Comparison of ENCODE assay signal across 15 cellular contexts in the genomic region with DNA sequence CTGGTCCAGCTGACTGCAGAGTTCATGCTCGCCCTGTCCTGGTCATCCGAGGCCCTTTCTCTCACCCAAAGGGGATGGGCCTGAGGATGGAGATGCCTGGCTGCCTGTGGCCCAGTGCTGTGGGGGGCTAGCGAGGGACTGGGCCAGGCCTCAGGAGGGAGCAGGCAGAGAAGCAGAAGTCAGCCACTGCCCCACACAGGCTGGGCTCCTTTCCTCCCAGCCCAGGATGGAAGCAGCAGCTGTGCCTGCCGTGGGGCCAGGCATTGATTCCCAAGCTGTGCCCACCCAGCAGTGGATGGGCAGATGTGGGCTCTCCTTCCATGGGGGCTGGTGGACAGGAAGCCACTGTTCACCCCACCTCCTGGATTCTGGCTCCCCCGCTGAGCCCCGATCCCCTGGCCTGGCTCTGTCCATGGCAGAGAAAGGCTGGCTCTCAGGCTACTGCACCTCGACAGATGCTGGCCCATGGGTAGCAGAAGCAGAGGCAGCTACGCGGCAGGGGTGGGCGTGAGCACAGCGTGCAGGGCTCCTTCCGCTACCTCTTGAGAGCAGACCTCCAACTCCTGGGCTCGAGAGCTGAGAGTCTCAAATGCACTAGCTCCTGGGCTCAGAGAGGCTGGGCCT. TPM values are rescaled to one million over a fixed set of nuclear protein-coding genes. Genes with fewer than 3 reads are reported as not detected.
DNase-seq lines count a peak whose midpoint lies in the region; ATAC-seq, FAIRE-seq and TF ChIP-seq lines count a peak whose summit lies in the region.
"Had no signal": no experiment of that assay in that cellular context is flagged by ENCODE, and none has a peak within 500 bp of the region (broad histone marks: within the 10 kb centered on the region; RNA-seq: fewer than 3 reads in every experiment).

No MANE protein-coding gene starts in this region.

- H3K36me3 Mint-ChIP-seq in activated CD8-positive, alpha-beta T cell treated with anti-CD3 and anti-CD28 coated beads, Interleukin-2, amount 10 ng/mL, durations not matched to agents 7 days and 5 days (ENCODE audit: low read depth), result peaks cover 83% of the 10 kb centered on the region

- peaks cover 16% of the 10 kb centered on the region for H3K4me1 Mint-ChIP-seq in activated CD8-positive, alpha-beta T cell treated with anti-CD3 and anti-CD28 coated beads, Interleukin-2, amount 10 ng/mL, durations not matched to agents 7 days and 5 days (ENCODE audit: low read depth)

- intact Hi-C loops in HepG2 (cut with micrococcal nuclease; ENCODE audit: unreplicated experiment) (no loop called here), transverse colon (cut with DNase I; ENCODE audit: low total_unique reads) (no loop called here)

- CTCF ChIA-PET in activated CD8-positive, alpha-beta T cell treated with anti-CD3 and anti-CD28 coated beads, Interleukin-2, amount 10 ng/mL, durations not matched to agents 7 days and 5 days (lab: Charles Lee), result no interaction called here
- CTCF ChIA-PET in HepG2 (lab: Yijun Ruan, JAX; ENCODE audit: low intra/inter-chr PET ratio, low total read pairs), result no interaction called here

- H3K9ac ChIP-seq in HepG2 (ENCODE audit: insufficient read depth, low read depth, low read length), result no peak overlapping the region
- H3K9ac ChIP-seq: GM23248 had no signal

- ATAC-seq in activated CD8-positive, alpha-beta T cell treated with anti-CD3 and anti-CD28 coated beads, Interleukin-2, amount 10 ng/mL, durations not matched to agents 7 days and 5 days, result no peak
- no peak for ATAC-seq in HepG2
- no peak for ATAC-seq in HG02642 (IDR thresholded peaks at IDR 0.05; ENCODE audit: poor library complexity, unreplicated experiment)
- ATAC-seq: left lung had no signal

- 30% methylated on average over 2 of the region's 13 CpGs for WGBS in HepG2 (ENCODE audit: low lambda C conversion rate)
- 95% methylated on average over 11 of the region's 13 CpGs; no CpG with 5 or more reads in 1 of the 2 donors for WGBS in transverse colon (ENCODE audit: low coverage in 1 of 2), 2 donors

- BruUV-seq in HepG2 (replicated peaks; lab: Mats Ljungman, UMichigan), result no TSS peak

- H3K4me3 ChIP-seq in HepG2 (replicated peaks in 1 of 3; ENCODE audit: insufficient read depth in 1 of 3, low read depth in 2 of 3, low read length in 3 of 3), result no peak overlapping the region
- H3K4me3 ChIP-seq in transverse colon, result no peak overlapping the region
- H3K4me3 ChIP-seq: GM23248, left lung, tibial nerve had no signal

- no peaks in the 10 kb centered on the region for H3K9me3 Mint-ChIP-seq in activated CD8-positive, alpha-beta T cell treated with anti-CD3 and anti-CD28 coated beads, Interleukin-2, amount 10 ng/mL, durations not matched to agents 7 days and 5 days (ENCODE audit: insufficient read depth)
- H3K9me3 Mint-ChIP-seq: naive B cell had no signal

- no peak for TF ChIP-seq POLR2A in HepG2 (IDR thresholded peaks at IDR 0.05; ENCODE audit: insufficient read depth in 1 of 2, low read depth in 2 of 2, low read length in 2 of 2)
- no peak for TF ChIP-seq POLR2A in transverse colon (IDR thresholded peaks at IDR 0.05)

- no peak overlapping the region for H3K4me2 ChIP-seq in HepG2 (ENCODE audit: low read depth, low read length)

- H2AFZ ChIP-seq in HepG2 (ENCODE audit: low read length), result no peak overlapping the region
- H2AFZ ChIP-seq: GM23248 had no signal

- H3K9me3 ChIP-seq in HepG2 (ENCODE audit: low read length), result no peaks in the 10 kb centered on the region
- H3K9me3 ChIP-seq in transverse colon, result no peaks in the 10 kb centered on the region
- H3K9me3 ChIP-seq: left lung, tibial nerve had no signal

- no peak overlapping the region for H3K4me3 Mint-ChIP-seq in activated CD8-positive, alpha-beta T cell treated with anti-CD3 and anti-CD28 coated beads, Interleukin-2, amount 10 ng/mL, durations not matched to agents 7 days and 5 days
- H3K4me3 Mint-ChIP-seq: naive B cell had no signal

- H3K27me3 Mint-ChIP-seq in activated CD8-positive, alpha-beta T cell treated with anti-CD3 and anti-CD28 coated beads, Interleukin-2, amount 10 ng/mL, durations not matched to agents 7 days and 5 days (ENCODE audit: low read depth), result no peaks in the 10 kb centered on the region
- H3K27me3 Mint-ChIP-seq: naive B cell had no signal

- in situ Hi-C loops in HepG2 (cut with HindIII; ENCODE audit: extremely low pct_ligation_motif_present, low pct_unique_long_range_greater_than_20kb), result loop anchor here (5.0 kb wide), 1 partner anchor 58 kb away; no protein-coding TSS in a partner anchor
- in situ Hi-C loops in transverse colon (cut with MboI; ENCODE audit: low pct_ligation_motif_present in 1 of 4, low pct_unique_long_range_greater_than_20kb in 1 of 4, low sequenced_read_pairs in 3 of 4), result loop anchor here in 1 of 4 donors (10.0 kb wide), 1 partner anchor 51 kb away; no protein-coding TSS in a partner anchor

- no peak overlapping the region for H3K27ac Mint-ChIP-seq in activated CD8-positive, alpha-beta T cell treated with anti-CD3 and anti-CD28 coated beads, Interleukin-2, amount 10 ng/mL, durations not matched to agents 7 days and 5 days

- no peak for TF ChIP-seq RAD21 in HepG2 (CRISPR knock-in tag; IDR thresholded peaks at IDR 0.05)

- no peaks in the 10 kb centered on the region for H4K20me1 ChIP-seq in HepG2 (ENCODE audit: insufficient read depth, low read length)

- H3K4me1 ChIP-seq in HepG2 (ENCODE audit: insufficient read depth, low read length) (peaks cover 20% of the 10 kb centered on the region), transverse colon (peaks cover 0 to 10% (median 0%) of the 10 kb centered on the region in 4 donors)
- H3K4me1 ChIP-seq: tibial nerve had no signal

- POLR2A ChIA-PET in activated CD8-positive, alpha-beta T cell treated with anti-CD3 and anti-CD28 coated beads, Interleukin-2, amount 10 ng/mL, durations not matched to agents 7 days and 5 days (lab: Charles Lee), result no interaction called here
- POLR2A ChIA-PET in HepG2 (lab: Yijun Ruan, JAX), result no interaction called here

- H3K27me3 ChIP-seq in HepG2 (ENCODE audit: control insufficient read depth in 1 of 2, insufficient read depth in 2 of 2, low read length in 2 of 2) (peaks cover 1% of the 10 kb centered on the region in 2 experiments; a peak in 3 of 5 replicates), transverse colon (no peaks in the 10 kb centered on the region)

- H3K27ac ChIP-seq in HepG2 (ENCODE audit: extremely low read length, insufficient read depth, low read length) (no peak overlapping the region), transverse colon (no peak overlapping the region)
- H3K27ac ChIP-seq: GM23248, left lung, tibial nerve had no signal

- peak; percentile 1 for DNase-seq in activated naive CD4-positive, alpha-beta T cell treated with Interleukin-2 at 50 U/mL for 16 hours
- DNase-seq in activated naive CD4-positive, alpha-beta T cell (lab: John Stamatoyannopoulos, UW), result no peak
- DNase-seq in activated CD8-positive, alpha-beta T cell treated with anti-CD3 and anti-CD28 coated beads, Interleukin-2, amount 10 ng/mL, durations not matched to agents 7 days and 5 days, result peak; percentile 20
- DNase-seq in HepG2 (ENCODE audit: low spot score) (no peak), transverse colon (peak; percentile 5), KG1 (lab: John Stamatoyannopoulos, UW) (no peak), superior temporal gyrus (ENCODE audit: extremely low spot score) (no peak)
- DNase-seq: activated gamma-delta T cell treated with Interleukin-2 at 50 U/mL for 16 hours, GM23248, hypothalamus, naive B cell, SHP77 treated with DMSO at 0.1 percent for 48 hours had no signal

- TF ChIP-seq EP300 in HepG2 (IDR thresholded peaks at IDR 0.05; ENCODE audit: low read depth in 2 of 2, low read length in 2 of 2) (no peak), HepG2 (CRISPR knock-in tag; IDR thresholded peaks at IDR 0.05; ENCODE audit: borderline replicate concordance) (no peak), transverse colon (IDR thresholded peaks at IDR 0.05; ENCODE audit: low read depth) (no peak)

- H3K36me3 ChIP-seq in HepG2 (replicated peaks in 1 of 2; ENCODE audit: control insufficient read depth in 1 of 2, insufficient read depth in 2 of 2, low read length in 2 of 2), result no peaks in the 10 kb centered on the region
- no peaks in the 10 kb centered on the region for H3K36me3 ChIP-seq in transverse colon
- H3K36me3 ChIP-seq: tibial nerve had no signal

- no peak for FAIRE-seq in HepG2 (lab: Jason Lieb, UNC)

- TF ChIP-seq CTCF in HepG2 (CRISPR knock-in tag; IDR thresholded peaks at IDR 0.05) (no peak), transverse colon (IDR thresholded peaks at IDR 0.05) (no peak)

- H3K79me2 ChIP-seq in HepG2 (ENCODE audit: insufficient read depth, low read length), result no peaks in the 10 kb centered on the region

TF ChIP-seq in HepG2, 621 proteins besides CTCF, POLR2A, EP300 and RAD21 (continues in another document):
- no peak for TF ChIP-seq ZNF614 (CRISPR knock-in tag; IDR thresholded peaks at IDR 0.05; ENCODE audit: borderline replicate concordance)

RNA-seq across cellular contexts. Expression of gene RUNX3, which starts 24.6 kb away (rescaled TPM):
- total RNA-seq in activated CD8-positive, alpha-beta T cell treated with anti-CD3 and anti-CD28 coated beads, Interleukin-2, amount 10 ng/mL, durations not matched to agents 7 days and 5 days, result 100 to 1,000 TPM; 144 to 147 TPM
- total RNA-seq in HepG2 (2016; rRNA removed; fragmentation: Illumina TruSeq; extraction: Trizol) (0.04 TPM in 1 of 2 replicates, not detected in the other), transverse colon (1 to 10 TPM; 1.5 to 4.8 (median 3.4) TPM)
- total RNA-seq in HepG2 (2016; cell fraction: cytosol; rRNA removed; fragmentation: Illumina TruSeq; extraction: Trizol; ENCODE audit: low read depth), result not detected in 2 replicates
- total RNA-seq in HepG2 (2016; cell fraction: insoluble cytoplasmic fraction; rRNA removed; fragmentation: Illumina TruSeq; extraction: Trizol), result 0.04 and 0.06 TPM in 2 replicates
- total RNA-seq in HepG2 (2016; cell fraction: membrane; rRNA removed; fragmentation: Illumina TruSeq; extraction: Trizol), result 0.07 TPM in 1 of 2 replicates, not detected in the other
- not detected in 2 replicates for total RNA-seq in HepG2 (2016; cell fraction: nucleus; rRNA removed; fragmentation: Illumina TruSeq; extraction: Trizol)
- polyA plus RNA-seq in HepG2 (2011; rRNA removed), result 0.17 and 0.22 TPM in 2 replicates
- 0.12 and 0.21 TPM in 2 replicates for polyA plus RNA-seq in HepG2 (2011; cell fraction: cytosol; rRNA removed)
- polyA plus RNA-seq in HepG2 (2011; cell fraction: nucleus; rRNA removed), result 0.26 and 0.35 TPM in 2 replicates
- 0.67 and 0.68 TPM in 2 replicates for polyA plus RNA-seq in HepG2 (2012)
- polyA plus RNA-seq in HepG2 (2016; cell fraction: cytosol; fragmentation: Illumina TruSeq; extraction: Trizol; ENCODE audit: low read depth), result 0.07 TPM in 1 of 2 replicates, not detected in the other
- 0.05 and 0.15 TPM in 2 replicates for polyA plus RNA-seq in HepG2 (2016; cell fraction: insoluble cytoplasmic fraction; fragmentation: Illumina TruSeq; extraction: Trizol; ENCODE audit: low read depth)
- 0.09 and 0.14 TPM in 2 replicates for polyA plus RNA-seq in HepG2 (2016; cell fraction: membrane; fragmentation: Illumina TruSeq; extraction: Trizol; ENCODE audit: low read depth)
- polyA plus RNA-seq in HepG2 (2016; cell fraction: nucleus; fragmentation: Illumina TruSeq; extraction: Trizol; ENCODE audit: insufficient read depth, low read depth), result 0.19 TPM in 1 of 2 replicates, not detected in the other
- 0.74 TPM in 1 of 2 replicates, not detected in the other for polyA minus RNA-seq in HepG2 (2011; rRNA and poly(A)+ RNA removed; ENCODE audit: low replicate concordance)
- 0.18 and 0.89 TPM in 2 replicates for polyA minus RNA-seq in HepG2 (2011; cell fraction: cytosol; rRNA and poly(A)+ RNA removed)
- polyA minus RNA-seq in HepG2 (2011; cell fraction: nucleus; rRNA and poly(A)+ RNA removed), result 0.12 TPM in 1 of 2 replicates, not detected in the other

Comparison
In these comparisons a context has a peak if more than half of its experiments do, and no peak if none do; other contexts are left out.
1. DNase-seq: peak in activated naive CD4-positive, alpha-beta T cell treated with Interleukin-2 at 50 U/mL for 16 hours (single experiment), activated CD8-positive, alpha-beta T cell treated with anti-CD3 and anti-CD28 coated beads, Interleukin-2, amount 10 ng/mL, durations not matched to agents 7 days and 5 days (single experiment) and transverse colon (single experiment); none in activated naive CD4-positive, alpha-beta T cell (0 of 4), HepG2 (single experiment), KG1 (single experiment) and superior temporal gyrus (single experiment).
2. RNA of gene RUNX3, which starts 24.6 kb away (total RNA-seq): 144 to 147 TPM in activated CD8-positive, alpha-beta T cell treated with anti-CD3 and anti-CD28 coated beads, Interleukin-2, amount 10 ng/mL, durations not matched to agents 7 days and 5 days; 1.5 to 4.8 TPM in transverse colon and 0.04 to 0.07 TPM in HepG2; every median in the first group is over 10 times any median in the second.